18 cellular contexts compared by ENCODE assay signal in genomic region chr17:46730679-46731078, GRCh38.
"Had no signal": no experiment of that assay in that cellular context is flagged by ENCODE, and none has a peak within 500 bp of the region (broad histone marks: within the 10 kb centered on the region; RNA-seq: fewer than 3 reads in every experiment).

No MANE protein-coding gene starts in this region.

- H3K4me2 ChIP-seq: hepatocyte had no signal

- H3K9me3 Mint-ChIP-seq: natural killer cell treated with Interleukin-12 subunit alpha and Interleukin-12 subunit beta and Interleukin-15 and Interleukin-18, amount 100 ng/mL, for 72 hours; type B pancreatic cell had no signal

- H3K4me3 Mint-ChIP-seq: natural killer cell treated with Interleukin-12 subunit alpha and Interleukin-12 subunit beta and Interleukin-15 and Interleukin-18, amount 100 ng/mL, for 72 hours; type B pancreatic cell had no signal

- DNase-seq: effector memory CD4-positive, alpha-beta T cell; foreskin melanocyte; head of caudate nucleus; kidney glomerular epithelial cell; midbrain; occipital lobe; pancreas; right cardiac atrium; small intestine; stimulated activated CD4-positive, alpha-beta T cell treated with anti-CD3 and anti-CD28 coated beads, Interleukin-12 subunit alpha, Interleukin-12 subunit beta, amount 100 ng/mL, for 4 hours; stimulated activated naive CD8-positive, alpha-beta T cell treated with anti-CD3 and anti-CD28 coated beads, Interleukin-15, Interleukin-2, amounts not matched to agents 100 U/mL and 50 U/mL, for 24 hours; thyroid gland; uterus had no signal

- H3K79me2 ChIP-seq: hepatocyte had no signal

- H3K4me1 ChIP-seq: pancreas, thyroid gland, uterus had no signal

- H2AFZ ChIP-seq: hepatocyte had no signal

- H3K27me3 ChIP-seq: hepatocyte, pancreas, suprapubic skin, thyroid gland, uterus had no signal

- ATAC-seq: natural killer cell treated with Interleukin-12 subunit alpha and Interleukin-12 subunit beta and Interleukin-15 and Interleukin-18, amount 100 ng/mL, for 72 hours; pancreas; right cardiac atrium; stimulated activated naive CD8-positive, alpha-beta T cell treated with anti-CD3 and anti-CD28 coated beads, Interleukin-15, Interleukin-2, amounts not matched to agents 100 U/mL and 50 U/mL, for 24 hours had no signal

- H3K27ac ChIP-seq: hepatocyte, pancreas, suprapubic skin, thyroid gland, uterus had no signal

- H3K27ac Mint-ChIP-seq: natural killer cell treated with Interleukin-12 subunit alpha and Interleukin-12 subunit beta and Interleukin-15 and Interleukin-18, amount 100 ng/mL, for 72 hours; progenitor cell of endocrine pancreas; type B pancreatic cell had no signal

- H3K36me3 ChIP-seq: pancreas, thyroid gland, uterus had no signal

- H3K4me3 ChIP-seq: hepatocyte, pancreas, suprapubic skin, thyroid gland, uterus had no signal

- H3K9me3 ChIP-seq: pancreas, suprapubic skin, thyroid gland, uterus had no signal
